In genomic region chr3:5806192-5806591, GRCh38 we compare ENCODE assay signal across 14 cellular contexts.
DNase-seq lines count a peak whose midpoint lies in the region; ATAC-seq, FAIRE-seq and TF ChIP-seq lines count a peak whose summit lies in the region.
"Had no signal": no experiment of that assay in that cellular context is flagged by ENCODE, and none has a peak within 500 bp of the region (broad histone marks: within the 10 kb centered on the region; RNA-seq: fewer than 3 reads in every experiment).

No MANE protein-coding gene starts in this region.

- in situ Hi-C loops in GM12878 (cut with MboI), result no loop called here

- FAIRE-seq in GM12878 (lab: Jason Lieb, UNC), result no peak

- H3K23ac ChIP-seq in neuronal stem cell (ENCODE audit: low read depth, low read length, poor library complexity), result no peak overlapping the region

- no peak overlapping the region for H3K4me3 ChIP-seq in GM12878
- no peak overlapping the region for H3K4me3 ChIP-seq in neuronal stem cell (ENCODE audit: low read length in 2 of 2)
- H3K4me3 ChIP-seq: GM23338, SK-N-MC, skin epidermis, tibial nerve had no signal

- H2AK5ac ChIP-seq in neuronal stem cell (ENCODE audit: low read depth, low read length), result no peak overlapping the region

- CTCF ChIA-PET in GM12878 (lab: Yijun Ruan, JAX), result interaction anchor here (0.8 to 1.0 kb wide), 2 partner anchors 11 to 75 kb away, joined by 3 read pairs; no protein-coding TSS in a partner anchor

- DNase-seq in NCI-H524 (lab: John Stamatoyannopoulos, UW), result peak; percentile 19 to 53
- DNase-seq in NCI-H524 treated with DMSO at 0.1 percent for 48 hours (lab: John Stamatoyannopoulos, UW), result no peak
- DNase-seq in GM12878 (ENCODE audit: low read depth, low spot score), result no peak
- peak; percentile 20 for DNase-seq in neuronal stem cell (ENCODE audit: low spot score)
- DNase-seq in NCI-H1930 (lab: John Stamatoyannopoulos, UW), result no peak
- no peak for DNase-seq in activated CD4-positive, CD25-positive, alpha-beta regulatory T cell treated with anti-CD3 and anti-CD28 coated beads, Interleukin-2, amount 50 U/mL, for 72 hours
- no peak for DNase-seq in central memory CD4-positive, alpha-beta T cell
- DNase-seq: NCI-H2107 had no signal

- H2BK15ac ChIP-seq in neuronal stem cell (ENCODE audit: low read length), result no peak overlapping the region

- BruUV-seq in GM12878 (replicated peaks; lab: Mats Ljungman, UMichigan), result no TSS peak

- H4K8ac ChIP-seq in neuronal stem cell (ENCODE audit: low read depth, low read length), result no peak overlapping the region

- no peak for TF ChIP-seq POLR2A in GM12878 (IDR thresholded peaks at IDR 0.05; ENCODE audit: low read depth, low read length)

- no peaks in the 10 kb centered on the region for H3K9me3 ChIP-seq in GM12878 (replicated peaks; ENCODE audit: control insufficient read depth, insufficient read depth, low read length)
- H3K9me3 ChIP-seq in neuronal stem cell (replicated peaks in 1 of 2; ENCODE audit: control insufficient read depth in 2 of 2, insufficient read depth in 1 of 2, low read depth in 1 of 2, low read length in 2 of 2), result no peaks in the 10 kb centered on the region
- H3K9me3 ChIP-seq: tibial nerve had no signal

- H3K4me1 ChIP-seq in GM12878 (ENCODE audit: control insufficient read depth, insufficient read depth, low read length) (no peaks in the 10 kb centered on the region), neuronal stem cell (ENCODE audit: control insufficient read depth in 2 of 2, insufficient read depth in 1 of 2, low read depth in 1 of 2, low read length in 2 of 2) (peaks cover 0 to 8% of the 10 kb centered on the region in 2 donors)
- H3K4me1 ChIP-seq: tibial nerve had no signal

- H2AFZ ChIP-seq in GM12878 (ENCODE audit: control insufficient read depth, low read depth, low read length), result no peak overlapping the region
- no peak overlapping the region for H2AFZ ChIP-seq in neuronal stem cell (ENCODE audit: low read length)
- H2AFZ ChIP-seq: GM23338 had no signal

- no peak overlapping the region for H3K18ac ChIP-seq in neuronal stem cell (ENCODE audit: low read length)

- intact Hi-C loops in GM12878 (cut with micrococcal nuclease; ENCODE audit: unreplicated experiment), result loop anchor here (1.0 kb wide), 1 partner anchor 993 kb away; no protein-coding TSS in a partner anchor

- no peak overlapping the region for H2BK12ac ChIP-seq in neuronal stem cell (ENCODE audit: low read length)

- no peaks in the 10 kb centered on the region for H4K20me1 ChIP-seq in GM12878 (ENCODE audit: control insufficient read depth, insufficient read depth)

- POLR2A ChIA-PET in GM12878 (lab: Charles Lee), result no interaction called here

- H3K79me1 ChIP-seq in neuronal stem cell (ENCODE audit: low read depth, low read length), result no peaks in the 10 kb centered on the region

- H3K36me3 ChIP-seq in GM12878 (ENCODE audit: control insufficient read depth in 2 of 2, insufficient read depth in 2 of 2, low read length in 1 of 2) (no peaks in the 10 kb centered on the region), neuronal stem cell (replicated peaks in 1 of 2; ENCODE audit: control insufficient read depth in 2 of 2, insufficient read depth in 2 of 2, low read length in 2 of 2) (no peaks in the 10 kb centered on the region)
- H3K36me3 ChIP-seq: tibial nerve had no signal

- TF ChIP-seq RAD21 in GM12878 (IDR thresholded peaks at IDR 0.05; ENCODE audit: insufficient read depth, low read depth, low read length), result peak; percentile 51

- no peak overlapping the region for H3K4ac ChIP-seq in neuronal stem cell (ENCODE audit: low read length)

- no peak overlapping the region for H3K14ac ChIP-seq in neuronal stem cell (ENCODE audit: low read length)

- TF ChIP-seq CTCF in LNCAP (IDR thresholded peaks at IDR 0.05) (peak; percentile 53), GM12878 (IDR thresholded peaks at IDR 0.05 in 2 of 3, conservative IDR thresholded peaks at IDR 0.05 in 1 of 3; ENCODE audit: control insufficient read depth in 2 of 3, extremely low read depth in 1 of 3, insufficient read depth in 1 of 3, low read depth in 3 of 3, low read length in 3 of 3) (peak; percentile 20 to 42 (median 34); a peak in 2 of 6 replicates)

- TF ChIP-seq EP300 in GM12878 (IDR thresholded peaks at IDR 0.05; ENCODE audit: borderline replicate concordance in 1 of 2, control insufficient read depth in 1 of 2, low read depth in 2 of 2, low read length in 2 of 2), result no peak

- RAD21 ChIA-PET in GM12878 (lab: Charles Lee; ENCODE audit: unreplicated experiment), result interaction anchor here (1.0 kb wide), 1 partner anchor 795 kb away, joined by 3 read pairs; no protein-coding TSS in a partner anchor

- SMC1A ChIA-PET in GM12878 (lab: Charles Lee; ENCODE audit: uncharacterized antibody, unreplicated experiment), result no interaction called here

- ATAC-seq in GM12878, result peak; percentile 74
- ATAC-seq: esophagus mucosa, GM23338 had no signal

- no peak overlapping the region for H2BK120ac ChIP-seq in neuronal stem cell (ENCODE audit: low read depth, low read length)

- no peak overlapping the region for H3K9ac ChIP-seq in GM12878 (ENCODE audit: control insufficient read depth, insufficient read depth, low read length)
- no peak overlapping the region for H3K9ac ChIP-seq in neuronal stem cell (ENCODE audit: low read depth, low read length, poor library complexity)

- WGBS in GM12878 (ENCODE audit: insufficient coverage, insufficient replicate concordance, low lambda C conversion rate, missing lambda C conversion rate), result 30% methylated on average over 1 of the region's 1 CpG
- no CpG with 5 or more reads among the region's 1 CpG for WGBS in neuronal stem cell (ENCODE audit: extremely low coverage in 2 of 2, insufficient read length in 2 of 2, insufficient replicate concordance in 1 of 2), 2 donors

- H2BK5ac ChIP-seq in neuronal stem cell (ENCODE audit: low read length), result no peak overlapping the region

- no peak overlapping the region for H3K4me2 ChIP-seq in GM12878 (ENCODE audit: control insufficient read depth, insufficient read depth)
- H3K4me2 ChIP-seq in neuronal stem cell (ENCODE audit: insufficient read depth, low read length, poor library complexity, severe bottlenecking), result no peak overlapping the region
- H3K4me2 ChIP-seq: GM23338 had no signal

- no peaks in the 10 kb centered on the region for H3K79me2 ChIP-seq in GM12878 (ENCODE audit: control insufficient read depth, insufficient read depth, low read length)

- H3K27me3 ChIP-seq in GM12878 (replicated peaks in 1 of 2; ENCODE audit: control insufficient read depth in 2 of 2, insufficient read depth in 2 of 2, low read length in 1 of 2) (no peaks in the 10 kb centered on the region), neuronal stem cell (ENCODE audit: control insufficient read depth in 3 of 3, insufficient read depth in 3 of 3, low read depth in 1 of 3, low read length in 3 of 3) (no peaks in the 10 kb centered on the region)
- H3K27me3 ChIP-seq: tibial nerve had no signal

- H3K27ac ChIP-seq in GM12878 (ENCODE audit: control insufficient read depth, insufficient read depth), result no peak overlapping the region
- H3K27ac ChIP-seq in neuronal stem cell (replicated peaks; ENCODE audit: low read length), result no peak overlapping the region
- H3K27ac ChIP-seq: SK-N-MC, skin epidermis, tibial nerve had no signal

- H4K91ac ChIP-seq in neuronal stem cell (ENCODE audit: low read depth, low read length, poor library complexity), result no peak overlapping the region

TF ChIP-seq in GM12878, 131 proteins besides CTCF, POLR2A, EP300 and RAD21:
- TF ChIP-seq FOXK2 (IDR thresholded peaks at IDR 0.05) (no peak), BCL11A (IDR thresholded peaks at IDR 0.05; ENCODE audit: low read depth, low read length) (no peak), EZH2 (IDR thresholded peaks at IDR 0.05; ENCODE audit: borderline replicate concordance, control insufficient read depth, low read depth, low read length) (no peak), ATF7 (IDR thresholded peaks at IDR 0.05; ENCODE audit: low read depth) (no peak), SMC3 (IDR thresholded peaks at IDR 0.05; ENCODE audit: borderline replicate concordance, low read length) (peak; percentile 24; the same call in 1 of the 2 replicates), ASH2L (IDR thresholded peaks at IDR 0.05; ENCODE audit: borderline replicate concordance, low read depth) (no peak), CHD4 (IDR thresholded peaks at IDR 0.05) (no peak)

Comparison
In these comparisons a context has a peak if more than half of its experiments do, and no peak if none do; other contexts are left out.
1. DNase-seq: peak in NCI-H524 (2 of 2) and neuronal stem cell (single experiment); none in NCI-H524 treated with DMSO at 0.1 percent for 48 hours (single experiment), GM12878 (single experiment), NCI-H1930 (0 of 2), activated CD4-positive, CD25-positive, alpha-beta regulatory T cell treated with anti-CD3 and anti-CD28 coated beads, Interleukin-2, amount 50 U/mL, for 72 hours (single experiment) and central memory CD4-positive, alpha-beta T cell (single experiment).